8 cellular contexts compared by ENCODE assay signal in genomic region chr13:38415233-38415632, GRCh38.
DNase-seq lines count a peak whose midpoint lies in the region; ATAC-seq, FAIRE-seq and TF ChIP-seq lines count a peak whose summit lies in the region.

No MANE protein-coding gene starts in this region.

- no peak for TF ChIP-seq CTCF in GM20000 (IDR thresholded peaks at IDR 0.05; ENCODE audit: extremely low read depth, missing control alignments)

- TF ChIP-seq POLR2A in GM12891 (IDR thresholded peaks at IDR 0.05; ENCODE audit: low read depth, low read length) = peak; percentile 36; the same call in 1 of the 2 replicates

- FAIRE-seq in GM12891 (lab: Jason Lieb, UNC) = peak; percentile 97

- peak; percentile 99 for ATAC-seq in HG03378 (IDR thresholded peaks at IDR 0.05; ENCODE audit: unreplicated experiment)

- DNase-seq in GM12891 (ENCODE audit: insufficient read length, low spot score) = peak; percentile 29
- DNase-seq in GM20000 (ENCODE audit: low spot score) = peak; percentile 65
- peak; percentile 8 for DNase-seq in glomerular visceral epithelial cell (ENCODE audit: extremely low spot score)
- DNase-seq in SIG-M5 treated with dmso at 0.1 percent for 504 hours (lab: John Stamatoyannopoulos, UW; ENCODE audit: unreplicated experiment) = no peak
- no peak for DNase-seq in anterior cingulate cortex (lab: John Stamatoyannopoulos, UW)
- DNase-seq in caudate nucleus (lab: John Stamatoyannopoulos, UW) = no peak
- no peak for DNase-seq in NCI-H748 treated with DMSO at 0.1 percent for 48 hours (lab: John Stamatoyannopoulos, UW)

- no peak overlapping the region for H3K27ac ChIP-seq in caudate nucleus (ENCODE audit: low read depth, low read length)

TF ChIP-seq in GM12891, 5 proteins besides CTCF, POLR2A, EP300 and RAD21:
- TF ChIP-seq PAX5 (IDR thresholded peaks at IDR 0.05; ENCODE audit: insufficient read depth, low read length, severe bottlenecking) = no peak
- TF ChIP-seq POLR2AphosphoS5 (IDR thresholded peaks at IDR 0.05; ENCODE audit: low read depth, low read length) = peak; percentile 47; the same call in 1 of the 2 replicates
- TF ChIP-seq TAF1 (IDR thresholded peaks at IDR 0.05; ENCODE audit: low read depth, low read length) = no peak
- peak; percentile 82 for TF ChIP-seq SPI1 (IDR thresholded peaks at IDR 0.05; ENCODE audit: low read depth, low read length)
- TF ChIP-seq POU2F2 (IDR thresholded peaks at IDR 0.05; ENCODE audit: low read depth, low read length) = no peak

Comparison
In these comparisons a context has a peak if more than half of its experiments do, and no peak if none do; other contexts are left out.
1. DNase-seq: peak in GM12891 (single experiment), GM20000 (single experiment) and glomerular visceral epithelial cell (single experiment); none in SIG-M5 treated with dmso at 0.1 percent for 504 hours (single experiment), anterior cingulate cortex (0 of 58), caudate nucleus (0 of 61) and NCI-H748 treated with DMSO at 0.1 percent for 48 hours (single experiment).